8 cellular contexts compared by ENCODE assay signal in genomic region chr1:224503161-224504118, GRCh38.
DNase-seq lines count a peak whose midpoint lies in the region; ATAC-seq and TF ChIP-seq lines count a peak whose summit lies in the region.

No MANE protein-coding gene starts in this region.

- H3K9me3 ChIP-seq in tibial nerve: no peaks in the 10 kb centered on the region

- H3K4me1 ChIP-seq in tibial nerve: peaks cover 0 to 62% (median 33%) of the 10 kb centered on the region in 4 donors

- peak; percentile 17 to 68 for TF ChIP-seq EP300 in tibial nerve (IDR thresholded peaks at IDR 0.05)

- peak; percentile 85 for ATAC-seq in GM18520 (IDR thresholded peaks at IDR 0.05; ENCODE audit: unreplicated experiment)
- peak; percentile 90 for ATAC-seq in HG02943 (IDR thresholded peaks at IDR 0.05; ENCODE audit: low read depth, unreplicated experiment)

- H3K4me1 Mint-ChIP-seq in mesothelial cell of epicardium: peaks cover 49% of the 10 kb centered on the region

- H3K36me3 Mint-ChIP-seq in mesothelial cell of epicardium: no peaks in the 10 kb centered on the region

- WGBS in tibial nerve, 2 donors: 6 to 10% methylated on average over 19 of the region's 19 CpGs

- TF ChIP-seq POLR2A in tibial nerve (IDR thresholded peaks at IDR 0.05): no peak

- DNase-seq in NCI-H146 (lab: John Stamatoyannopoulos, UW): peak; percentile 94
- peak; percentile 90 for DNase-seq in SW480 (ENCODE audit: low spot score)
- DNase-seq in epithelial cell of prostate (ENCODE audit: low read depth, low spot score): peak; percentile 89
- DNase-seq in mesothelial cell of epicardium (ENCODE audit: low spot score in 2 of 2, unreplicated experiment in 2 of 2): peak in 1 of 2 experiments; percentile 51
- peak; percentile 60 to 66 for DNase-seq in tibial nerve (ENCODE audit: low spot score in 2 of 2)

- H3K36me3 ChIP-seq in tibial nerve: no peaks in the 10 kb centered on the region

- H3K27me3 Mint-ChIP-seq in mesothelial cell of epicardium (ENCODE audit: low read depth): no peaks in the 10 kb centered on the region

- TF ChIP-seq CTCF in C4-2B (conservative IDR thresholded peaks at IDR 0.05): no peak; the same call in 1 of the 2 replicates
- TF ChIP-seq CTCF in mesothelial cell of epicardium (IDR thresholded peaks at IDR 0.05; ENCODE audit: unreplicated experiment): no peak
- no peak for TF ChIP-seq CTCF in tibial nerve (IDR thresholded peaks at IDR 0.05)

- no peak overlapping the region for H3K4me3 Mint-ChIP-seq in mesothelial cell of epicardium

- no peaks in the 10 kb centered on the region for H3K9me3 Mint-ChIP-seq in mesothelial cell of epicardium

- peak overlapping the region; percentile 83 for H3K27ac ChIP-seq in C4-2B
- H3K27ac ChIP-seq in epithelial cell of prostate: peak overlapping the region; percentile 93
- H3K27ac ChIP-seq in tibial nerve: peak overlapping the region; percentile 54 to 86 (median 76)

- no peaks in the 10 kb centered on the region for H3K27me3 ChIP-seq in tibial nerve

- peak overlapping the region; percentile 84 for H3K27ac Mint-ChIP-seq in mesothelial cell of epicardium

- no peak overlapping the region for H3K4me3 ChIP-seq in tibial nerve
